In the genomic region with DNA sequence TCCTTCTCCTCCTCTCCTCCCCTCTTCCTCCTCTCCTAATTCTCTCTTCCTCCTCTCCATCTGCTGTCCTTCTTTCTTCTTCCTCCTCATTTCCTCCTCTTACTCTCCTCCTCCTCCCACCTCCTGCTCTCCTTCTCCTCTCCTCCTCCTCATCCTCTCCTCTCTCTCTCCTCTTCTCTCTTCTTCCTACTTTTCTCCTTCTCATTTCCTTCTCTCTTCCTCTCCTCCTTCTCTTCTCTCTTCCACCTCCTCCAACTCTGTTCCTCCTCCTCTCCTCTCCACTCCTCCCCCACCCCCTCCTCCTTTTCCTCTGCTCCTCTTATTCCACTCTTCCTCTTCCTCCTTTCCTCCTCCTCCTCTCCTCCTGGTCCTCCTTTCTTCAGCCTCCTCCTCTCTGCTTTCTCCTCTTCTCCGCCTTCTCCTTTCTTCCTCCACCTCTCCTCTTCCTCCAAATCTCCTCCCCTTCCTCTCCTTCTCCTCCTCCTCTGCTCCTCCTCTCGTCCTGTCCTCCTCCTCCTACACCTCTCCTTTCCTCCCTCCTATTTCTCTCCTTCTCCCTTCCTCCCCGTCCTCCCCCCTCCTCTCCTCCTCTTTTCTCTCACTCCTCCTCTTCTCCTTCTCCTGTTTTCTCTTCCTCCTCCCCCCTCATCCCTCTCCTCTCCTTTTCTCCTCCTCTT, we compare ENCODE assay signal across 14 cellular contexts. TPM values are rescaled to one million over a fixed set of nuclear protein-coding genes. Genes with fewer than 3 reads are reported as not detected.
"Had no signal": no experiment of that assay in that cellular context is flagged by ENCODE, and none has a peak within 500 bp of the region (broad histone marks: within the 10 kb centered on the region; RNA-seq: fewer than 3 reads in every experiment).

No MANE protein-coding gene starts in this region.

RNA-seq across cellular contexts. Expression of a gene that starts 14.7 kb away (rescaled TPM):
- total RNA-seq: activated CD4-positive, alpha-beta memory T cell treated with anti-CD3 and anti-CD28 coated beads, Interleukin-2, amount 10 ng/mL, durations not matched to agents 7 days and 5 days; activated CD4-positive, alpha-beta T cell treated with anti-CD3 and anti-CD28 coated beads for 36 hours; activated CD4-positive, alpha-beta T cell treated with anti-CD3 and anti-CD28 coated beads, Interleukin-2, amount 10 ng/mL, durations not matched to agents 7 days and 5 days; activated CD8-positive, alpha-beta T cell treated with anti-CD3 and anti-CD28 coated beads, Interleukin-2, amount 10 ng/mL, durations not matched to agents 7 days and 5 days; activated naive CD8-positive, alpha-beta T cell treated with anti-CD3 and anti-CD28 coated beads, Interleukin-2, amount 10 ng/mL, durations not matched to agents 7 days and 5 days; ascending aorta; body of pancreas; breast epithelium; T-helper 2 cell treated with Interferon-gamma antibody and Interleukin-4, amounts not matched to agents 100 ng/mL and 5 ng/mL, for 36 hours; WTC11 had no signal
- polyA plus RNA-seq: adipose tissue had no signal

RNA-seq across cellular contexts. Expression of a gene that starts 52.2 kb away (rescaled TPM):
- total RNA-seq: activated CD4-positive, alpha-beta memory T cell treated with anti-CD3 and anti-CD28 coated beads, Interleukin-2, amount 10 ng/mL, durations not matched to agents 7 days and 5 days; activated CD4-positive, alpha-beta T cell treated with anti-CD3 and anti-CD28 coated beads for 36 hours; activated CD4-positive, alpha-beta T cell treated with anti-CD3 and anti-CD28 coated beads, Interleukin-2, amount 10 ng/mL, durations not matched to agents 7 days and 5 days; activated CD8-positive, alpha-beta memory T cell treated with anti-CD3 and anti-CD28 coated beads, Interleukin-2, amount 10 ng/mL, durations not matched to agents 7 days and 5 days; activated CD8-positive, alpha-beta T cell treated with anti-CD3 and anti-CD28 coated beads, Interleukin-2, amount 10 ng/mL, durations not matched to agents 7 days and 5 days; activated naive CD8-positive, alpha-beta T cell treated with anti-CD3 and anti-CD28 coated beads, Interleukin-2, amount 10 ng/mL, durations not matched to agents 7 days and 5 days; activated T-helper 2 cell treated with anti-CD3 and anti-CD28 coated beads, Interferon-gamma antibody, Interleukin-2, Interleukin-4, amounts not matched to agents 10 μg/mL and 5 μg/mL and 100 μg/mL, durations not matched to agents 14 hours and 24 hours and 36 hours; ascending aorta; body of pancreas; breast epithelium; cardiac septum; T-helper 2 cell treated with Interferon-gamma antibody and Interleukin-4, amounts not matched to agents 100 ng/mL and 5 ng/mL, for 36 hours had no signal
- polyA plus RNA-seq: adipose tissue had no signal
